1 cellular context compared by ENCODE assay signal in genomic region chr5:172445866-172446265, GRCh38.
TF ChIP-seq lines count a peak whose summit lies in the region.

No MANE protein-coding gene starts in this region.

TF ChIP-seq in GM23338, 12 proteins besides CTCF, POLR2A, EP300 and RAD21 (continued from another document):
- TF ChIP-seq ZNF462 (CRISPR knock-in tag; IDR thresholded peaks at IDR 0.05) (no peak), ZNF114 (CRISPR knock-in tag; IDR thresholded peaks at IDR 0.05) (no peak), EZH2 (IDR thresholded peaks at IDR 0.05; ENCODE audit: low read depth, unreplicated experiment) (no peak), STAT1 (IDR thresholded peaks at IDR 0.05; ENCODE audit: unreplicated experiment) (no peak), NANOG (IDR thresholded peaks at IDR 0.05; ENCODE audit: borderline replicate concordance) (no peak), POLR2AphosphoS5 (IDR thresholded peaks at IDR 0.05; ENCODE audit: low read depth) (no peak)
